8 cellular contexts compared by ENCODE assay signal in the genomic region with DNA sequence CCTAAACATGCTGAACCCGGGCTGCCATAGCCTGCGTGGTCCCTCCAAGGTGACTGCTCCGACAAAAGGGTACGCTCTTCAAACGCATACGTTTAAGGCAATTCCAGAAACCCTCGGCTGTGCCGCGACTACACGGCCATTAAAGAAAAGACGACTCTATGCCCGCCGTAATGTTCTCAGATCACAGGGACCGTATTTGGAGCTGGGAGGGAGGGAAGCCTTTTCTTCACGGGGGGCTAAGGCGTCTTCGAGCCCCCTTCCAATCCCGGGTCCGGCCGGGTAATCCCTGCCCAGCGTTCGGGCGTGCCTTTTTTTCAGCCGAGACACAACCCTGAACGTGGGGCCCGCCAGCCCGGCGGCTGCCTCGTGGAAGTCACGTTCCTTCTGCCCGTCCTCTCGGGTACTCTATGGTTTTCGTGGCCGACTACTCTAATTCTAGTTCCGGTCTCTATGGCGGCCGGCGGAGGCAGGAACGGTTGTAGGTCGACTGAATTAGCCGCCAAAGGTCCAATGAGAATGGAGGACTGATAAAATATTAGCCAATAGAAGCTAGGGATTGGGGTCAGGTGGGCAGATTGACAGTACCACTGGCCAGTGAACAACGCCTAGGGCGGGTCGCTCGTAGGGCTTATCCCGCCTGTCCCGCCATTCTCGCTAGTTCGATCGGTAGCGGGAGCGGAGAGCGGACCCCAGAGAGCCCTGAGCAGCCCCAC. TPM values are rescaled to one million over a fixed set of nuclear protein-coding genes. Genes with fewer than 3 reads are reported as not detected.
DNase-seq lines count a peak whose midpoint lies in the region; TF ChIP-seq lines count a peak whose summit lies in the region.

A gene (plus strand): TSS at position 648 of the 713 bp plus-strand sequence. CDS start 148 bp downstream, outside the sequence.

- TF ChIP-seq CTCF in fibroblast of the aortic adventitia (IDR thresholded peaks at IDR 0.05; ENCODE audit: insufficient read depth, low read length) (no peak), nephron (IDR thresholded peaks at IDR 0.05; ENCODE audit: unreplicated experiment in 3 of 3) (no peak)

- peaks cover 16% of the 10 kb centered on the region for H3K36me3 Mint-ChIP-seq in nephron (ENCODE audit: low read depth)
- H3K36me3 Mint-ChIP-seq in stimulated activated naive CD8-positive, alpha-beta T cell treated with anti-CD3 and anti-CD28 coated beads, Interleukin-15, Interleukin-2, amounts not matched to agents 100 ng/mL and 50 ng/mL, for 24 hours (ENCODE audit: low read depth), result peaks cover 45% of the 10 kb centered on the region

- H3K4me3 ChIP-seq in H7 (ENCODE audit: insufficient read depth, low read depth, low read length) (peak within 1 kb of the TSS; percentile 97), fibroblast of the aortic adventitia (ENCODE audit: low read depth, low read length) (peak within 1 kb of the TSS; percentile 87)

- H3K27me3 ChIP-seq in H7 (ENCODE audit: control insufficient read depth, insufficient read depth, low read length), result no peaks in the 10 kb centered on the region

- no peaks in the 10 kb centered on the region for H3K9me3 Mint-ChIP-seq in nephron
- H3K9me3 Mint-ChIP-seq in stimulated activated naive CD8-positive, alpha-beta T cell treated with anti-CD3 and anti-CD28 coated beads, Interleukin-15, Interleukin-2, amounts not matched to agents 100 ng/mL and 50 ng/mL, for 24 hours, result no peaks in the 10 kb centered on the region

- peaks cover 70% of the 10 kb centered on the region for H3K4me1 Mint-ChIP-seq in nephron
- peaks cover 59% of the 10 kb centered on the region for H3K4me1 Mint-ChIP-seq in stimulated activated naive CD8-positive, alpha-beta T cell treated with anti-CD3 and anti-CD28 coated beads, Interleukin-15, Interleukin-2, amounts not matched to agents 100 ng/mL and 50 ng/mL, for 24 hours (ENCODE audit: low read depth)

- H3K36me3 ChIP-seq in H7 (replicated peaks; ENCODE audit: control insufficient read depth, insufficient read depth, low read length), result peaks cover 6% of the 10 kb centered on the region

- H3K27me3 Mint-ChIP-seq in nephron (ENCODE audit: low read depth), result no peaks in the 10 kb centered on the region
- no peaks in the 10 kb centered on the region for H3K27me3 Mint-ChIP-seq in stimulated activated naive CD8-positive, alpha-beta T cell treated with anti-CD3 and anti-CD28 coated beads, Interleukin-15, Interleukin-2, amounts not matched to agents 100 ng/mL and 50 ng/mL, for 24 hours

- peak within 1 kb of the TSS; percentile 97 to 100 (median 98) for H3K4me3 Mint-ChIP-seq in nephron
- H3K4me3 Mint-ChIP-seq in stimulated activated naive CD8-positive, alpha-beta T cell treated with anti-CD3 and anti-CD28 coated beads, Interleukin-15, Interleukin-2, amounts not matched to agents 100 ng/mL and 50 ng/mL, for 24 hours, result peak within 1 kb of the TSS; percentile 98

- DNase-seq in ELF-1 (ENCODE audit: low read depth, low spot score) (peak; percentile 99), H7 (peak; percentile 98), M059J (ENCODE audit: low read depth) (peak; percentile 99), SHP77 (lab: John Stamatoyannopoulos, UW) (peak; percentile 97), fibroblast of the aortic adventitia (ENCODE audit: low read depth) (peak; percentile 99)
- DNase-seq in activated effector memory CD4-positive, alpha-beta T cell treated with Interleukin-2 at 50 U/mL for 16 hours, result peak; percentile 94

- peak within 1 kb of the TSS; percentile 98 to 99 (median 99) for H3K27ac Mint-ChIP-seq in nephron
- peak within 1 kb of the TSS; percentile 98 for H3K27ac Mint-ChIP-seq in stimulated activated naive CD8-positive, alpha-beta T cell treated with anti-CD3 and anti-CD28 coated beads, Interleukin-15, Interleukin-2, amounts not matched to agents 100 ng/mL and 50 ng/mL, for 24 hours

RNA-seq across cellular contexts. Expression of the gene that starts here (rescaled TPM):
- 1,494 and 1,850 TPM in 2 replicates for total RNA-seq in H7 (2014; rRNA removed; shearing (Covaris generic))
- total RNA-seq in M059J (2014; rRNA removed; shearing (Covaris generic)), result 851 and 884 TPM in 2 replicates
- total RNA-seq in fibroblast of the aortic adventitia (ENCODE audit: low replicate concordance), result 449 and 792 TPM in 2 replicates

Comparison
In these comparisons a context has a peak if more than half of its experiments do, and no peak if none do; other contexts are left out.
1. Peak in every context shown above with its lines: DNase-seq and H3K4me3 ChIP-seq.